ENCODE assay signal across 20 cellular contexts in genomic region chr5:514673-515072, GRCh38. TPM values are rescaled to one million over a fixed set of nuclear protein-coding genes. Genes with fewer than 3 reads are reported as not detected.
DNase-seq lines count a peak whose midpoint lies in the region; ATAC-seq, FAIRE-seq and TF ChIP-seq lines count a peak whose summit lies in the region.
"Had no signal": no experiment of that assay in that cellular context is flagged by ENCODE, and none has a peak within 500 bp of the region (broad histone marks: within the 10 kb centered on the region; RNA-seq: fewer than 3 reads in every experiment).

No MANE protein-coding gene starts in this region.

- no peaks in the 10 kb centered on the region for H3K36me3 Mint-ChIP-seq in nephron (ENCODE audit: low read depth)
- peaks cover 6% of the 10 kb centered on the region for H3K36me3 Mint-ChIP-seq in glutamatergic neuron (ENCODE audit: unreplicated experiment)
- H3K36me3 Mint-ChIP-seq: CD4-positive, alpha-beta memory T cell had no signal

- TF ChIP-seq CTCF in RWPE1 (conservative IDR thresholded peaks at IDR 0.05; ENCODE audit: low read depth) (no peak), kidney (IDR thresholded peaks at IDR 0.05; ENCODE audit: borderline replicate concordance, extremely low read depth, insufficient read depth) (no peak), nephron (IDR thresholded peaks at IDR 0.05; ENCODE audit: unreplicated experiment in 3 of 3) (no peak), glutamatergic neuron (IDR thresholded peaks at IDR 0.05; ENCODE audit: partially characterized antibody, unreplicated experiment) (no peak)

- H3K4me3 ChIP-seq in BLaER1 (no peak overlapping the region), kidney (ENCODE audit: low read length in 2 of 2) (no peak overlapping the region)
- H3K4me3 ChIP-seq: GM12878 had no signal

- H3K27me3 Mint-ChIP-seq in nephron (ENCODE audit: low read depth) (peaks cover 62% of the 10 kb centered on the region), glutamatergic neuron (ENCODE audit: unreplicated experiment) (peaks cover 9% of the 10 kb centered on the region)

- ATAC-seq in GM19351 (IDR thresholded peaks at IDR 0.05; ENCODE audit: unreplicated experiment): no peak
- ATAC-seq: GM12878 had no signal

- no peak for FAIRE-seq in kidney (lab: Jason Lieb, UNC)
- FAIRE-seq: GM12878 had no signal

- H3K27ac ChIP-seq in BLaER1 (no peak overlapping the region), RWPE1 (peak overlapping the region; percentile 88), kidney (ENCODE audit: low read depth in 2 of 2, low read length in 2 of 2) (peak overlapping the region; percentile 47 to 63)

- H3K9me3 Mint-ChIP-seq in nephron: peaks cover 3% of the 10 kb centered on the region
- peaks cover 4% of the 10 kb centered on the region for H3K9me3 Mint-ChIP-seq in glutamatergic neuron (ENCODE audit: unreplicated experiment)

- intact Hi-C loops in kidney (cut with DNase I): no loop called here

- no peaks in the 10 kb centered on the region for H3K4me1 Mint-ChIP-seq in nephron
- no peaks in the 10 kb centered on the region for H3K4me1 Mint-ChIP-seq in glutamatergic neuron (ENCODE audit: low read depth, unreplicated experiment)
- H3K4me1 Mint-ChIP-seq: B cell; CD4-positive, alpha-beta memory T cell had no signal

- no peaks in the 10 kb centered on the region for H3K36me3 ChIP-seq in BLaER1
- no peaks in the 10 kb centered on the region for H3K36me3 ChIP-seq in kidney (ENCODE audit: control insufficient read depth in 1 of 2, insufficient read depth in 2 of 2, low read length in 2 of 2)

- H4K20me1 ChIP-seq in BLaER1: no peaks in the 10 kb centered on the region

- no peaks in the 10 kb centered on the region for H3K27me3 ChIP-seq in BLaER1

- peaks cover 28% of the 10 kb centered on the region for H3K4me1 ChIP-seq in BLaER1
- peaks cover 0 to 16% of the 10 kb centered on the region in 2 donors for H3K4me1 ChIP-seq in kidney (ENCODE audit: control insufficient read depth in 1 of 2, insufficient read depth in 1 of 2, low read depth in 1 of 2, low read length in 2 of 2)

- CTCF ChIA-PET in RWPE1 (lab: Yijun Ruan, JAX): interaction anchor here (1.1 kb wide), 1 partner anchor 68 kb away, joined by 3 read pairs; no protein-coding TSS in a partner anchor

- no peak overlapping the region for H3K9ac ChIP-seq in BLaER1
- no peak overlapping the region for H3K9ac ChIP-seq in kidney (ENCODE audit: low read length in 2 of 2)

- H3K4me3 Mint-ChIP-seq in nephron (no peak overlapping the region), glutamatergic neuron (ENCODE audit: unreplicated experiment) (no peak overlapping the region)
- H3K4me3 Mint-ChIP-seq: B cell; CD4-positive, alpha-beta memory T cell had no signal

- peak overlapping the region; percentile 71 for H3K4me2 ChIP-seq in BLaER1

- H3K27ac Mint-ChIP-seq in nephron: peak overlapping the region in 2 of 3 experiments; percentile 50 to 71
- H3K27ac Mint-ChIP-seq in glutamatergic neuron (ENCODE audit: unreplicated experiment): no peak overlapping the region
- H3K27ac Mint-ChIP-seq: B cell; CD4-positive, alpha-beta memory T cell had no signal

- no peak for DNase-seq in RWPE1 (ENCODE audit: low spot score)
- no peak for DNase-seq in kidney
- no peak for DNase-seq in central memory CD4-positive, alpha-beta T cell
- DNase-seq in glutamatergic neuron: no peak
- no peak for DNase-seq in islet precursor cell
- DNase-seq: 8988T; Calu3; CD4-positive, alpha-beta memory T cell; NCI-H1105 treated with DMSO at 0.1 percent for 48 hours; NCI-H1694; NCI-H2081 treated with DMSO at 0.1 percent for 48 hours; NCI-H510A; NCI-H748 treated with DMSO at 0.1 percent for 48 hours; NK-92 treated with Interleukin-12 subunit alpha and Interleukin-12 subunit beta, amount 100 ng/mL, for 24 hours; SHP77 treated with DMSO at 0.1 percent for 48 hours had no signal

- H3K9me3 ChIP-seq in BLaER1 (no peaks in the 10 kb centered on the region), kidney (ENCODE audit: control insufficient read depth in 1 of 2, low read length in 2 of 2) (no peaks in the 10 kb centered on the region)

- POLR2A ChIA-PET in RWPE1 (lab: Yijun Ruan, JAX; ENCODE audit: low non-redundant PET): no interaction called here

RNA-seq across cellular contexts. Expression of gene SLC9A3, which starts 9.6 kb away (rescaled TPM):
- total RNA-seq in kidney (10.5 TPM), glutamatergic neuron (ENCODE audit: unreplicated experiment) (1.1 TPM)
- 36.9 TPM for polyA plus RNA-seq in kidney (ENCODE audit: insufficient read depth, low read depth, low replicate concordance)
